8 cellular contexts compared by ENCODE assay signal in genomic region chr2:234427081-234428058, GRCh38.
DNase-seq lines count a peak whose midpoint lies in the region; ATAC-seq and TF ChIP-seq lines count a peak whose summit lies in the region.

No MANE protein-coding gene starts in this region.

- H3K4me1 ChIP-seq in iPS DF 6.9 (ENCODE audit: control insufficient read depth, insufficient read depth, low read length): peaks cover 8% of the 10 kb centered on the region
- H3K4me1 ChIP-seq in transverse colon: peaks cover 0 to 24% (median 14%) of the 10 kb centered on the region in 4 donors

- TF ChIP-seq POLR2A in transverse colon (IDR thresholded peaks at IDR 0.05): no peak

- peak overlapping the region; percentile 73 for H3K4me3 Mint-ChIP-seq in activated CD4-positive, alpha-beta memory T cell treated with anti-CD3 and anti-CD28 coated beads for 36 hours

- no peaks in the 10 kb centered on the region for H3K27me3 Mint-ChIP-seq in activated CD4-positive, alpha-beta memory T cell treated with anti-CD3 and anti-CD28 coated beads for 36 hours

- peak overlapping the region; percentile 81 for H3K27ac Mint-ChIP-seq in activated CD4-positive, alpha-beta memory T cell treated with anti-CD3 and anti-CD28 coated beads for 36 hours

- no peak overlapping the region for H3K27ac ChIP-seq in iPS DF 6.9 (ENCODE audit: low read length)
- peak overlapping the region; percentile 27 to 57 (median 48) for H3K27ac ChIP-seq in transverse colon

- peak; percentile 70 for DNase-seq in activated effector memory CD4-positive, alpha-beta T cell treated with anti-CD3 and anti-CD28 coated beads, Interleukin-2, amount 50 U/mL, for 16 hours
- no peak for DNase-seq in activated effector memory CD4-positive, alpha-beta T cell treated with Interleukin-2 at 50 U/mL for 16 hours
- peak; percentile 52 for DNase-seq in activated CD4-positive, alpha-beta memory T cell treated with anti-CD3 and anti-CD28 coated beads for 36 hours
- DNase-seq in iPS DF 6.9 (ENCODE audit: low read depth, low spot score) (peak; percentile 50), transverse colon (no peak), Right ventricle myocardium superior (no peak)

- no peak for TF ChIP-seq EP300 in transverse colon (IDR thresholded peaks at IDR 0.05; ENCODE audit: low read depth)

- no peak overlapping the region for H3K4me3 ChIP-seq in iPS DF 6.9 (ENCODE audit: low read length)
- no peak overlapping the region for H3K4me3 ChIP-seq in transverse colon

- H3K9me3 ChIP-seq in iPS DF 6.9 (ENCODE audit: control insufficient read depth, insufficient read depth, low read length): no peaks in the 10 kb centered on the region
- no peaks in the 10 kb centered on the region for H3K9me3 ChIP-seq in transverse colon

- H3K36me3 Mint-ChIP-seq in activated CD4-positive, alpha-beta memory T cell treated with anti-CD3 and anti-CD28 coated beads for 36 hours: peaks cover 2% of the 10 kb centered on the region

- no peak for TF ChIP-seq CTCF in transverse colon (IDR thresholded peaks at IDR 0.05)

- H3K9me3 Mint-ChIP-seq in activated CD4-positive, alpha-beta memory T cell treated with anti-CD3 and anti-CD28 coated beads for 36 hours: no peaks in the 10 kb centered on the region

- intact Hi-C loops in activated CD4-positive, alpha-beta memory T cell treated with anti-CD3 and anti-CD28 coated beads for 36 hours (cut with micrococcal nuclease): loop anchor here (1.0 to 2.0 kb wide), 2 partner anchors 19 to 59 kb away; no protein-coding TSS in a partner anchor
- intact Hi-C loops in transverse colon (cut with DNase I; ENCODE audit: low total_unique reads): no loop called here
- intact Hi-C loops in Right ventricle myocardium superior (cut with DNase I): no loop called here

- POLR2A ChIA-PET in activated CD4-positive, alpha-beta memory T cell treated with anti-CD3 and anti-CD28 coated beads for 36 hours (lab: Charles Lee): interaction anchor here (0.8 to 2.8 kb wide), 8 partner anchors 9 to 69 kb away, joined by 3 to 15 read pairs (median 5); partner anchors contain the start of gene ARL4C

- peaks cover 17% of the 10 kb centered on the region for H3K27me3 ChIP-seq in iPS DF 6.9 (ENCODE audit: control insufficient read depth, insufficient read depth, low read length)
- no peaks in the 10 kb centered on the region for H3K27me3 ChIP-seq in transverse colon

- H3K4me1 Mint-ChIP-seq in activated CD4-positive, alpha-beta memory T cell treated with anti-CD3 and anti-CD28 coated beads for 36 hours (ENCODE audit: low read depth): peaks cover 75% of the 10 kb centered on the region

- in situ Hi-C loops in transverse colon (cut with MboI; ENCODE audit: low pct_ligation_motif_present in 1 of 4, low pct_unique_long_range_greater_than_20kb in 1 of 4, low sequenced_read_pairs in 3 of 4): no loop called here

- no peak for ATAC-seq in HG03025 (IDR thresholded peaks at IDR 0.05; ENCODE audit: low FRiP score, unreplicated experiment)
- ATAC-seq in GM21576 (IDR thresholded peaks at IDR 0.05; ENCODE audit: unreplicated experiment): no peak
- ATAC-seq in Right ventricle myocardium superior (ENCODE audit: poor library complexity): no peak

- no peaks in the 10 kb centered on the region for H3K36me3 ChIP-seq in iPS DF 6.9 (ENCODE audit: control insufficient read depth, insufficient read depth, low read length)
- H3K36me3 ChIP-seq in transverse colon: no peaks in the 10 kb centered on the region

- CTCF ChIA-PET in activated CD4-positive, alpha-beta memory T cell treated with anti-CD3 and anti-CD28 coated beads for 36 hours (lab: Charles Lee): interaction anchor here (0.7 to 1.2 kb wide), 5 partner anchors 19 to 139 kb away, joined by 3 to 4 read pairs (median 4); no protein-coding TSS in a partner anchor

- no CpG with 5 or more reads among the region's 15 CpGs for WGBS in iPS DF 6.9 (ENCODE audit: insufficient coverage, insufficient read length)
- 59 to 68% methylated on average over 8 to 15 of the region's 15 CpGs for whole genome bisulfite sequencing in transverse colon (ENCODE audit: low coverage in 1 of 2), 2 donors

Comparison
In these comparisons a context has a peak if more than half of its experiments do, and no peak if none do; other contexts are left out.
1. DNase-seq: peak in activated effector memory CD4-positive, alpha-beta T cell treated with anti-CD3 and anti-CD28 coated beads, Interleukin-2, amount 50 U/mL, for 16 hours (single experiment), activated CD4-positive, alpha-beta memory T cell treated with anti-CD3 and anti-CD28 coated beads for 36 hours (single experiment) and iPS DF 6.9 (single experiment); none in activated effector memory CD4-positive, alpha-beta T cell treated with Interleukin-2 at 50 U/mL for 16 hours (single experiment), transverse colon (single experiment) and Right ventricle myocardium superior (single experiment).